In genomic region chr18:46200178-46201055, GRCh38 we compare ENCODE assay signal across 8 cellular contexts.
DNase-seq lines count a peak whose midpoint lies in the region; ATAC-seq, FAIRE-seq and TF ChIP-seq lines count a peak whose summit lies in the region.
"Not testable (repeated sequence)": the region's sequence is repeated elsewhere in the genome, so short reads cannot be mapped to it uniquely, and the experiment has no call there.

No MANE protein-coding gene starts in this region.

- H3K27me3 ChIP-seq in CD4-positive, alpha-beta T cell (ENCODE audit: control insufficient read depth, insufficient read depth, low read length); Panc1 (ENCODE audit: control insufficient read depth, insufficient read depth, low read length); GM12878 (replicated peaks in 1 of 2; ENCODE audit: control insufficient read depth in 2 of 2, insufficient read depth in 2 of 2, low read length in 1 of 2); naive thymus-derived CD4-positive, alpha-beta T cell (ENCODE audit: control insufficient read depth in 2 of 2, insufficient read depth in 2 of 2, low read length in 2 of 2): not testable (repeated sequence)

- intact Hi-C loops in CD4-positive, alpha-beta T cell (cut with DNase I, micrococcal nuclease); Panc1 (cut with micrococcal nuclease; ENCODE audit: unreplicated experiment); activated CD4-positive, alpha-beta memory T cell treated with anti-CD3 and anti-CD28 coated beads for 36 hours (cut with micrococcal nuclease); GM12878 (cut with micrococcal nuclease; ENCODE audit: unreplicated experiment); naive thymus-derived CD4-positive, alpha-beta T cell (cut with micrococcal nuclease): not testable (repeated sequence)

- not testable (repeated sequence) for TF ChIP-seq CTCF in CD4-positive, alpha-beta T cell (IDR thresholded peaks at IDR 0.05); HEK293 (tag by site-specific recombination; IDR thresholded peaks at IDR 0.05); Panc1 (IDR thresholded peaks at IDR 0.05); GM12878 (IDR thresholded peaks at IDR 0.05 in 2 of 3, conservative IDR thresholded peaks at IDR 0.05 in 1 of 3; ENCODE audit: control insufficient read depth in 2 of 3, extremely low read depth in 1 of 3, insufficient read depth in 1 of 3, low read depth in 3 of 3, low read length in 3 of 3)

- POLR2A ChIA-PET in CD4-positive, alpha-beta T cell (lab: Charles Lee); Panc1 (lab: Charles Lee); activated CD4-positive, alpha-beta memory T cell treated with anti-CD3 and anti-CD28 coated beads for 36 hours (lab: Charles Lee): not testable (repeated sequence)
- POLR2A ChIA-PET in HEK293 (lab: Yijun Ruan, JAX), result interaction anchor here (0.9 to 2.2 kb wide), 2 partner anchors 25 to 26 kb away, joined by 4 to 8 read pairs; a partner anchor contains a TSS
- POLR2A ChIA-PET in GM12878 (lab: Charles Lee), result interaction anchor here (0.7 to 1.5 kb wide), 3 partner anchors 15 to 485 kb away, joined by 3 to 6 read pairs (median 4); no protein-coding TSS in a partner anchor
- POLR2A ChIA-PET in naive thymus-derived CD4-positive, alpha-beta T cell (lab: Charles Lee), result interaction anchor here (0.7 kb wide), 1 partner anchor 41 kb away, joined by 3 read pairs; no protein-coding TSS in a partner anchor

- CTCF ChIA-PET in CD4-positive, alpha-beta T cell (lab: Charles Lee), result interaction anchor here (0.5 to 2.6 kb wide), 3 partner anchors 25 to 535 kb away, joined by 3 to 22 read pairs (median 3); a partner anchor contains a TSS
- CTCF ChIA-PET in HEK293 (lab: Yijun Ruan, JAX) (interaction anchor here (0.8 to 4.1 kb wide), 3 partner anchors 12 to 115 kb away, joined by 5 to 27 read pairs (median 14); a partner anchor contains a TSS), Panc1 (lab: Charles Lee) (interaction anchor here (0.7 kb wide), 1 partner anchor 27 kb away, joined by 3 read pairs; no protein-coding TSS in a partner anchor), GM12878 (lab: Yijun Ruan, JAX) (interaction anchor here (0.6 to 1.7 kb wide), 6 partner anchors 9 to 68 kb away, joined by 3 to 9 read pairs (median 5); a partner anchor contains a TSS)
- CTCF ChIA-PET in activated CD4-positive, alpha-beta memory T cell treated with anti-CD3 and anti-CD28 coated beads for 36 hours (lab: Charles Lee), result interaction anchor here (0.7 to 6.1 kb wide), 6 partner anchors 12 to 290 kb away, joined by 3 to 35 read pairs (median 4); a partner anchor contains a TSS
- CTCF ChIA-PET in naive thymus-derived CD4-positive, alpha-beta T cell (lab: Charles Lee), result interaction anchor here (0.9 to 1.0 kb wide), 2 partner anchors 12 to 27 kb away, joined by 3 to 4 read pairs; a partner anchor contains a TSS

- not testable (repeated sequence) for ATAC-seq in CD4-positive, alpha-beta T cell (ENCODE audit: poor library complexity); Panc1; GM12878; naive thymus-derived CD4-positive, alpha-beta T cell; stimulated activated effector memory CD8-positive, alpha-beta T cell treated with anti-CD3 and anti-CD28 coated beads, Interleukin-12 subunit alpha, Interleukin-12 subunit beta, amount 100 ng/mL, for 72 hours

- SMC1A ChIA-PET in GM12878 (lab: Charles Lee; ENCODE audit: uncharacterized antibody, unreplicated experiment), result interaction anchor here (0.8 kb wide), 1 partner anchor 17 kb away, joined by 3 read pairs; no protein-coding TSS in a partner anchor

- peaks cover 81% of the 10 kb centered on the region for H3K4me1 Mint-ChIP-seq in CD4-positive, alpha-beta T cell (ENCODE audit: low read depth)
- H3K4me1 Mint-ChIP-seq in activated CD4-positive, alpha-beta memory T cell treated with anti-CD3 and anti-CD28 coated beads for 36 hours (ENCODE audit: low read depth), result peaks cover 67% of the 10 kb centered on the region
- peaks cover 35 to 86% (median 79%) of the 10 kb centered on the region in 7 donors for H3K4me1 Mint-ChIP-seq in naive thymus-derived CD4-positive, alpha-beta T cell
- peaks cover 40% of the 10 kb centered on the region for H3K4me1 Mint-ChIP-seq in stimulated activated effector memory CD8-positive, alpha-beta T cell treated with anti-CD3 and anti-CD28 coated beads, Interleukin-12 subunit alpha, Interleukin-12 subunit beta, amount 100 ng/mL, for 72 hours

- H3K27ac Mint-ChIP-seq in CD4-positive, alpha-beta T cell, result peak overlapping the region; percentile 70
- H3K27ac Mint-ChIP-seq in activated CD4-positive, alpha-beta memory T cell treated with anti-CD3 and anti-CD28 coated beads for 36 hours, result peak overlapping the region; percentile 28
- H3K27ac Mint-ChIP-seq in naive thymus-derived CD4-positive, alpha-beta T cell, result peak overlapping the region in 7 of 9 donors; percentile 12 to 78 (median 48)
- peak overlapping the region; percentile 70 for H3K27ac Mint-ChIP-seq in stimulated activated effector memory CD8-positive, alpha-beta T cell treated with anti-CD3 and anti-CD28 coated beads, Interleukin-12 subunit alpha, Interleukin-12 subunit beta, amount 100 ng/mL, for 72 hours

- H3K27ac ChIP-seq in CD4-positive, alpha-beta T cell (ENCODE audit: low read depth, low read length); HEK293 (ENCODE audit: extremely low read depth, low read depth, low read length); GM12878 (ENCODE audit: control insufficient read depth, insufficient read depth); naive thymus-derived CD4-positive, alpha-beta T cell (ENCODE audit: low read depth, low read length): not testable (repeated sequence)
- H3K27ac ChIP-seq in Panc1 (ENCODE audit: low read length), result peak overlapping the region; percentile 36; the same call in 1 of the 2 replicates

- not testable (repeated sequence) for TF ChIP-seq EP300 in GM12878 (IDR thresholded peaks at IDR 0.05; ENCODE audit: borderline replicate concordance in 1 of 2, control insufficient read depth in 1 of 2, low read depth in 2 of 2, low read length in 2 of 2)

- H3K4me2 ChIP-seq in GM12878 (ENCODE audit: control insufficient read depth, insufficient read depth), result not testable (repeated sequence)

- H3K4me3 ChIP-seq in HEK293 (ENCODE audit: low read depth, low read length); Panc1 (ENCODE audit: low read depth in 2 of 2, low read length in 2 of 2); GM12878; naive thymus-derived CD4-positive, alpha-beta T cell (ENCODE audit: low read length): not testable (repeated sequence)

- BruUV-seq in Panc1 (replicated peaks; lab: Mats Ljungman, UMichigan); GM12878 (replicated peaks; lab: Mats Ljungman, UMichigan): not testable (repeated sequence)

- TF ChIP-seq POLR2A in GM12878 (IDR thresholded peaks at IDR 0.05; ENCODE audit: low read depth, low read length), result not testable (repeated sequence)

- 86% methylated on average over 11 of the region's 11 CpGs for WGBS in GM12878 (ENCODE audit: insufficient coverage, insufficient replicate concordance, low lambda C conversion rate, missing lambda C conversion rate)

- H2AFZ ChIP-seq in GM12878 (ENCODE audit: control insufficient read depth, low read depth, low read length), result not testable (repeated sequence)

- FAIRE-seq in GM12878 (lab: Jason Lieb, UNC), result not testable (repeated sequence)

- H3K27me3 Mint-ChIP-seq in CD4-positive, alpha-beta T cell; activated CD4-positive, alpha-beta memory T cell treated with anti-CD3 and anti-CD28 coated beads for 36 hours; naive thymus-derived CD4-positive, alpha-beta T cell: not testable (repeated sequence)

- not testable (repeated sequence) for H3K9me3 ChIP-seq in CD4-positive, alpha-beta T cell (ENCODE audit: control insufficient read depth, low read length); HEK293 (ENCODE audit: control insufficient read depth, insufficient read depth, low read depth, low read length); Panc1 (ENCODE audit: control insufficient read depth, insufficient read depth, low read depth, low read length); GM12878 (replicated peaks; ENCODE audit: control insufficient read depth, insufficient read depth, low read length); naive thymus-derived CD4-positive, alpha-beta T cell (ENCODE audit: control insufficient read depth in 2 of 3, low read length in 3 of 3)

- in situ Hi-C loops in Panc1 (cut with HindIII; ENCODE audit: low pct_unique_long_range_greater_than_20kb, low sequenced_read_pairs); GM12878 (cut with MboI): not testable (repeated sequence)

- DNase-seq in CD4-positive, alpha-beta T cell; Panc1 (ENCODE audit: low read depth, low spot score); activated CD4-positive, alpha-beta memory T cell treated with anti-CD3 and anti-CD28 coated beads for 36 hours; GM12878 (ENCODE audit: low read depth, low spot score); naive thymus-derived CD4-positive, alpha-beta T cell; stimulated activated effector memory CD8-positive, alpha-beta T cell treated with anti-CD3 and anti-CD28 coated beads, Interleukin-12 subunit alpha, Interleukin-12 subunit beta, amount 100 ng/mL, for 72 hours (ENCODE audit: low spot score in 2 of 2): not testable (repeated sequence)
- peak; percentile 33 for DNase-seq in NCI-H2029 treated with DMSO at 0.1 percent for 48 hours (lab: John Stamatoyannopoulos, UW)

- not testable (repeated sequence) for H3K36me3 ChIP-seq in HEK293 (ENCODE audit: control insufficient read depth in 2 of 2, insufficient read depth in 1 of 2, low read length in 2 of 2); Panc1 (ENCODE audit: control insufficient read depth, insufficient read depth, low read length); GM12878 (ENCODE audit: control insufficient read depth in 2 of 2, insufficient read depth in 2 of 2, low read length in 1 of 2); naive thymus-derived CD4-positive, alpha-beta T cell (ENCODE audit: control insufficient read depth in 2 of 3, insufficient read depth in 3 of 3, low read length in 3 of 3)

- RAD21 ChIA-PET in GM12878 (lab: Charles Lee; ENCODE audit: unreplicated experiment), result not testable (repeated sequence)

- not testable (repeated sequence) for H4K20me1 ChIP-seq in GM12878 (ENCODE audit: control insufficient read depth, insufficient read depth)

- not testable (repeated sequence) for H3K9me3 Mint-ChIP-seq in CD4-positive, alpha-beta T cell; activated CD4-positive, alpha-beta memory T cell treated with anti-CD3 and anti-CD28 coated beads for 36 hours; naive thymus-derived CD4-positive, alpha-beta T cell; stimulated activated effector memory CD8-positive, alpha-beta T cell treated with anti-CD3 and anti-CD28 coated beads, Interleukin-12 subunit alpha, Interleukin-12 subunit beta, amount 100 ng/mL, for 72 hours

- not testable (repeated sequence) for TF ChIP-seq RAD21 in GM12878 (IDR thresholded peaks at IDR 0.05; ENCODE audit: insufficient read depth, low read depth, low read length)

- peaks cover 43% of the 10 kb centered on the region for H3K79me2 ChIP-seq in GM12878 (ENCODE audit: control insufficient read depth, insufficient read depth, low read length)

- not testable (repeated sequence) for H3K4me3 Mint-ChIP-seq in CD4-positive, alpha-beta T cell; activated CD4-positive, alpha-beta memory T cell treated with anti-CD3 and anti-CD28 coated beads for 36 hours; stimulated activated effector memory CD8-positive, alpha-beta T cell treated with anti-CD3 and anti-CD28 coated beads, Interleukin-12 subunit alpha, Interleukin-12 subunit beta, amount 100 ng/mL, for 72 hours
- H3K4me3 Mint-ChIP-seq in naive thymus-derived CD4-positive, alpha-beta T cell, result peak overlapping the region in 4 of 10 donors; percentile 8 to 41 (median 28)

- H3K9ac ChIP-seq in GM12878 (ENCODE audit: control insufficient read depth, insufficient read depth, low read length), result not testable (repeated sequence)

- H3K4me1 ChIP-seq in HEK293 (ENCODE audit: control insufficient read depth, insufficient read depth, low read length) (peaks cover 12% of the 10 kb centered on the region; the same call in 1 of the 2 replicates), Panc1 (ENCODE audit: control insufficient read depth, insufficient read depth, low read length) (peaks cover 10% of the 10 kb centered on the region)
- not testable (repeated sequence) for H3K4me1 ChIP-seq in GM12878 (ENCODE audit: control insufficient read depth, insufficient read depth, low read length)
- peaks cover 10 to 16% of the 10 kb centered on the region in 2 donors for H3K4me1 ChIP-seq in naive thymus-derived CD4-positive, alpha-beta T cell (ENCODE audit: control insufficient read depth in 2 of 2, insufficient read depth in 2 of 2, low read length in 2 of 2)

- peaks cover 31% of the 10 kb centered on the region for H3K36me3 Mint-ChIP-seq in CD4-positive, alpha-beta T cell (ENCODE audit: low read depth)
- not testable (repeated sequence) for H3K36me3 Mint-ChIP-seq in activated CD4-positive, alpha-beta memory T cell treated with anti-CD3 and anti-CD28 coated beads for 36 hours
- peaks cover 0 to 21% (median 9%) of the 10 kb centered on the region in 5 donors for H3K36me3 Mint-ChIP-seq in naive thymus-derived CD4-positive, alpha-beta T cell
- H3K36me3 Mint-ChIP-seq in stimulated activated effector memory CD8-positive, alpha-beta T cell treated with anti-CD3 and anti-CD28 coated beads, Interleukin-12 subunit alpha, Interleukin-12 subunit beta, amount 100 ng/mL, for 72 hours, result peaks cover 31% of the 10 kb centered on the region
